Comparison of ENCODE assay signal across 7 cellular contexts in genomic region chr1:1079408-1080121, GRCh38. TPM values are rescaled to one million over a fixed set of nuclear protein-coding genes. Genes with fewer than 3 reads are reported as not detected.
A peak's percentile ranks its signal among the peaks of the same experiment; 100 is the strongest.
DNase-seq lines count a peak whose midpoint lies in the region; ATAC-seq and TF ChIP-seq lines count a peak whose summit lies in the region.

No MANE protein-coding gene starts in this region.

- TF ChIP-seq EP300 in SK-N-SH (IDR thresholded peaks at IDR 0.05; ENCODE audit: borderline replicate concordance in 1 of 2, low read depth in 1 of 2, low read length in 1 of 2) = peak in 1 of 2 experiments; percentile 19; a peak in 1 of 4 replicates

- H3K4me3 Mint-ChIP-seq in dendritic cell treated with granulocyte-macrophage colony-stimulating factor and Interleukin-4, amounts not matched to agents 40 ng/mL and 50 ng/mL, for 4 days = peak overlapping the region; percentile 46

- peaks cover 4 to 18% of the 10 kb centered on the region in 2 experiments; a peak in 2 of 4 replicates for H3K4me1 ChIP-seq in SK-N-SH (ENCODE audit: control insufficient read depth in 1 of 2, insufficient read depth in 2 of 2, low read depth in 1 of 2, low read length in 1 of 2)
- H3K4me1 ChIP-seq in left lung = peaks cover 11 to 13% of the 10 kb centered on the region in 2 donors

- H3K9me3 ChIP-seq in SK-N-SH (no peaks in the 10 kb centered on the region), left lung (no peaks in the 10 kb centered on the region)

- H3K9me3 Mint-ChIP-seq in dendritic cell treated with granulocyte-macrophage colony-stimulating factor and Interleukin-4, amounts not matched to agents 40 ng/mL and 50 ng/mL, for 4 days = no peaks in the 10 kb centered on the region

- H3K9me2 ChIP-seq in SK-N-SH = no peaks in the 10 kb centered on the region

- CTCF ChIA-PET in SK-N-SH (lab: Yijun Ruan, JAX) = interaction anchor here (1.0 to 1.5 kb wide), 6 partner anchors 16 to 96 kb away, joined by 3 to 5 read pairs (median 4); no protein-coding TSS in a partner anchor

- H3K4me2 ChIP-seq in SK-N-SH = peak overlapping the region; percentile 68

- peaks cover 26% of the 10 kb centered on the region for H3K36me3 Mint-ChIP-seq in dendritic cell treated with granulocyte-macrophage colony-stimulating factor and Interleukin-4, amounts not matched to agents 40 ng/mL and 50 ng/mL, for 4 days (ENCODE audit: low read depth)

- H3K27ac ChIP-seq in SK-N-SH (ENCODE audit: low read depth in 2 of 2, low read length in 1 of 2) (peak overlapping the region in 1 of 2 experiments; percentile 52; a peak in 2 of 4 replicates), left lung (peak overlapping the region; percentile 62 to 70)

- TF ChIP-seq RAD21 in SK-N-SH (IDR thresholded peaks at IDR 0.05; ENCODE audit: low read length) = no peak

- H3F3A ChIP-seq in SK-N-SH (replicated peaks; ENCODE audit: insufficient read depth) = no peaks in the 10 kb centered on the region

- no peak overlapping the region for H3K9ac ChIP-seq in SK-N-SH

- POLR2A ChIA-PET in SK-N-SH (lab: Yijun Ruan, JAX) = interaction anchor here (0.8 to 1.5 kb wide), 2 partner anchors 9 to 13 kb away, joined by 3 read pairs; no protein-coding TSS in a partner anchor

- TF ChIP-seq CTCF in SK-N-SH (IDR thresholded peaks at IDR 0.05) (no peak), left lung (IDR thresholded peaks at IDR 0.05) (no peak)

- H3K27me3 Mint-ChIP-seq in dendritic cell treated with granulocyte-macrophage colony-stimulating factor and Interleukin-4, amounts not matched to agents 40 ng/mL and 50 ng/mL, for 4 days = peaks cover 15% of the 10 kb centered on the region

- H3K4me3 ChIP-seq in SK-N-SH (ENCODE audit: low read depth in 2 of 2, low read length in 1 of 2) = peak overlapping the region; percentile 16 to 25; a peak in 1 of 4 replicates
- H3K4me3 ChIP-seq in left lung = peak overlapping the region; percentile 11 to 20

- H3K4me1 Mint-ChIP-seq in dendritic cell treated with granulocyte-macrophage colony-stimulating factor and Interleukin-4, amounts not matched to agents 40 ng/mL and 50 ng/mL, for 4 days (ENCODE audit: low read depth) = peaks cover 12% of the 10 kb centered on the region

- no peaks in the 10 kb centered on the region for H3K79me2 ChIP-seq in SK-N-SH (ENCODE audit: insufficient read depth)

- H3K27ac Mint-ChIP-seq in dendritic cell treated with granulocyte-macrophage colony-stimulating factor and Interleukin-4, amounts not matched to agents 40 ng/mL and 50 ng/mL, for 4 days = no peak overlapping the region

- ATAC-seq in left lung (peak; percentile 84), HG02571 (IDR thresholded peaks at IDR 0.05; ENCODE audit: unreplicated experiment) (no peak)

- H3K36me3 ChIP-seq in SK-N-SH (replicated peaks in 1 of 2; ENCODE audit: control insufficient read depth in 1 of 2, insufficient read depth in 2 of 2, low read length in 1 of 2) (no peaks in the 10 kb centered on the region), left lung (peaks cover 0 to 22% of the 10 kb centered on the region in 2 donors)

- intact Hi-C loops in dendritic cell treated with granulocyte-macrophage colony-stimulating factor and Interleukin-4, amounts not matched to agents 40 ng/mL and 50 ng/mL, for 4 days (cut with micrococcal nuclease) = no loop called here
- intact Hi-C loops in left lung (cut with DNase I) = no loop called here

- H2AFZ ChIP-seq in SK-N-SH (ENCODE audit: low read depth) = no peak overlapping the region

- H3K27me3 ChIP-seq in SK-N-SH (ENCODE audit: insufficient read depth) (peaks cover 11% of the 10 kb centered on the region), left lung (peaks cover 0 to 27% of the 10 kb centered on the region in 2 donors)

- DNase-seq in GDM1 (lab: John Stamatoyannopoulos, UW) (peak; percentile 9), HT-29 (ENCODE audit: low spot score) (peak; percentile 86), SK-N-SH (peak; percentile 83), left lung (peak; percentile 76 to 90)
- DNase-seq in stimulated activated naive CD4-positive, alpha-beta T cell treated with Interleukin-2 at 50 U/mL for 16 hours (lab: John Stamatoyannopoulos, UW) = peak; percentile 33

- no peaks in the 10 kb centered on the region for H4K20me1 ChIP-seq in SK-N-SH (ENCODE audit: insufficient read depth)

- under 1% methylated on average over 18 of the region's 38 CpGs for WGBS in SK-N-SH (ENCODE audit: low lambda C conversion rate)

TF ChIP-seq in SK-N-SH, 30 proteins besides CTCF, POLR2A, EP300 and RAD21:
- TF ChIP-seq MAX (IDR thresholded peaks at IDR 0.05; ENCODE audit: low read depth) (peak; percentile 40), RCOR1 (IDR thresholded peaks at IDR 0.05; ENCODE audit: low read length) (no peak), TCF12 (IDR thresholded peaks at IDR 0.05) (no peak; the same call in 1 of the 2 replicates), PBX3 (IDR thresholded peaks at IDR 0.05) (peak; percentile 31), RXRA (IDR thresholded peaks at IDR 0.05; ENCODE audit: borderline replicate concordance, low read depth) (peak; percentile 44; the same call in 1 of the 2 replicates), GATA2 (CRISPR knock-in tag; IDR thresholded peaks at IDR 0.05) (no peak), TEAD4 (IDR thresholded peaks at IDR 0.05; ENCODE audit: borderline replicate concordance, insufficient read depth) (peak; percentile 53; the same call in 1 of the 2 replicates), NFIC (IDR thresholded peaks at IDR 0.05; ENCODE audit: borderline replicate concordance) (peak; percentile 69), SIN3A (IDR thresholded peaks at IDR 0.05; ENCODE audit: borderline replicate concordance, low read depth, low read length) (no peak), JUND (IDR thresholded peaks at IDR 0.05) (no peak), FOXJ3 (CRISPR knock-in tag; IDR thresholded peaks at IDR 0.05) (no peak)
- TF ChIP-seq, protein P1, sequence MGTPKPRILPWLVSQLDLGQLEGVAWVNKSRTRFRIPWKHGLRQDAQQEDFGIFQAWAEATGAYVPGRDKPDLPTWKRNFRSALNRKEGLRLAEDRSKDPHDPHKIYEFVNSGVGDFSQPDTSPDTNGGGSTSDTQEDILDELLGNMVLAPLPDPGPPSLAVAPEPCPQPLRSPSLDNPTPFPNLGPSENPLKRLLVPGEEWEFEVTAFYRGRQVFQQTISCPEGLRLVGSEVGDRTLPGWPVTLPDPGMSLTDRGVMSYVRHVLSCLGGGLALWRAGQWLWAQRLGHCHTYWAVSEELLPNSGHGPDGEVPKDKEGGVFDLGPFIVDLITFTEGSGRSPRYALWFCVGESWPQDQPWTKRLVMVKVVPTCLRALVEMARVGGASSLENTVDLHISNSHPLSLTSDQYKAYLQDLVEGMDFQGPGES (IDR thresholded peaks at IDR 0.05; ENCODE audit: low read depth, low read length) = no peak
- TF ChIP-seq, protein P2, sequence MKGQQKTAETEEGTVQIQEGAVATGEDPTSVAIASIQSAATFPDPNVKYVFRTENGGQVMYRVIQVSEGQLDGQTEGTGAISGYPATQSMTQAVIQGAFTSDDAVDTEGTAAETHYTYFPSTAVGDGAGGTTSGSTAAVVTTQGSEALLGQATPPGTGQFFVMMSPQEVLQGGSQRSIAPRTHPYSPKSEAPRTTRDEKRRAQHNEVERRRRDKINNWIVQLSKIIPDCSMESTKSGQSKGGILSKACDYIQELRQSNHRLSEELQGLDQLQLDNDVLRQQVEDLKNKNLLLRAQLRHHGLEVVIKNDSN (IDR thresholded peaks at IDR 0.05; ENCODE audit: borderline replicate concordance, low read depth) = peak; percentile 42; the same call in 1 of the 2 replicates
- TF ChIP-seq, protein P3, sequence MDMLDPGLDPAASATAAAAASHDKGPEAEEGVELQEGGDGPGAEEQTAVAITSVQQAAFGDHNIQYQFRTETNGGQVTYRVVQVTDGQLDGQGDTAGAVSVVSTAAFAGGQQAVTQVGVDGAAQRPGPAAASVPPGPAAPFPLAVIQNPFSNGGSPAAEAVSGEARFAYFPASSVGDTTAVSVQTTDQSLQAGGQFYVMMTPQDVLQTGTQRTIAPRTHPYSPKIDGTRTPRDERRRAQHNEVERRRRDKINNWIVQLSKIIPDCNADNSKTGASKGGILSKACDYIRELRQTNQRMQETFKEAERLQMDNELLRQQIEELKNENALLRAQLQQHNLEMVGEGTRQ (IDR thresholded peaks at IDR 0.05; ENCODE audit: borderline replicate concordance, low read depth, low read length) = no peak

RNA-seq across cellular contexts. Expression of gene RNF223, which starts 5.5 kb away (rescaled TPM):
- 16.2 and 16.5 TPM in 2 replicates for total RNA-seq in HT-29 (2014; rRNA removed; shearing (Covaris generic))
- not detected in 2 replicates for polyA plus RNA-seq in SK-N-SH (2012; rRNA removed)
- not detected in 2 replicates for polyA plus RNA-seq in SK-N-SH (2012; cell fraction: cytosol; rRNA removed)
- 0.04 TPM in 1 of 2 replicates, not detected in the other for polyA plus RNA-seq in SK-N-SH (2012; cell fraction: nucleus; rRNA removed)
- 1 to 10 TPM; 1.2 to 1.7 TPM for total RNA-seq in left lung

RNA-seq across cellular contexts. Expression of gene C1orf159, which starts 36.3 kb away (rescaled TPM):
- total RNA-seq in HT-29 (2014; rRNA removed; shearing (Covaris generic)) = 61.4 and 67.6 TPM in 2 replicates
- 10.1 and 10.2 TPM in 2 replicates for polyA plus RNA-seq in SK-N-SH (2012; rRNA removed)
- polyA plus RNA-seq in SK-N-SH (2012; cell fraction: cytosol; rRNA removed) = 3.0 and 4.9 TPM in 2 replicates
- 57.7 and 66.0 TPM in 2 replicates for polyA plus RNA-seq in SK-N-SH (2012; cell fraction: nucleus; rRNA removed)
- 10 to 100 TPM in 1 of 2 donors, 1 to 10 TPM in 1; 8.0 to 14.0 TPM for total RNA-seq in left lung

RNA-seq across cellular contexts. Expression of gene AGRN, which starts 59.6 kb away (rescaled TPM):
- total RNA-seq in HT-29 (2014; rRNA removed; shearing (Covaris generic)) = 683 and 894 TPM in 2 replicates
- 24.0 and 31.6 TPM in 2 replicates for polyA plus RNA-seq in SK-N-SH (2012; rRNA removed)
- 12.6 and 21.4 TPM in 2 replicates for polyA plus RNA-seq in SK-N-SH (2012; cell fraction: cytosol; rRNA removed)
- polyA plus RNA-seq in SK-N-SH (2012; cell fraction: nucleus; rRNA removed) = 141 and 187 TPM in 2 replicates
- total RNA-seq in left lung = 100 to 1,000 TPM in 1 of 2 donors, 10 to 100 TPM in 1; 96.8 to 208 TPM

Comparison
In these comparisons a context has a peak if more than half of its experiments do, and no peak if none do; other contexts are left out.
1. DNase-seq: peak in every context shown above with its lines; median percentile 86 in HT-29; 83 in SK-N-SH; 83 in left lung; 33 in stimulated activated naive CD4-positive, alpha-beta T cell treated with Interleukin-2 at 50 U/mL for 16 hours; 9 in GDM1.